ENCODE assay signal across 22 cellular contexts in the genomic region with DNA sequence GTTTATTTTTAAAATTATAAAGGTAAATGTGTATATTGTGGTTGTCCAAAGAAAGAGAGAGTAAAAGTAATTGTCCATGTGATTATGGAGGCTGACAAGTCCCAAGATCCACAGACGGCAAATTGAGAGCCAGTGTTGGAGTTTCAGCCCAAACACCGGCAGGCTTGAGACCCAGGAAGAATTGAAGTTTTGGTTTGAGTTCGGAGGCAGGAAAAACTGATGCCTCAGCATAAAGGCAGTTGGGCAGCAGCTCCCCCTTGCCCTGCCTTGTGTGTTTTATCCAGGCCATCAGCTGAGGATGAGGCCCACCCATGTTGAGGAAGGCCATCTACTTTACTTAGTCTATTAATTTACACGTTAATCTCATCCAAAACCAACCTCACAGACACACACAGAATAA.
"Had no signal": no experiment of that assay in that cellular context is flagged by ENCODE, and none has a peak within 500 bp of the region (broad histone marks: within the 10 kb centered on the region; RNA-seq: fewer than 3 reads in every experiment).

No MANE protein-coding gene starts in this region.

- H3K4me1 Mint-ChIP-seq: mesothelial cell of epicardium; natural killer cell; neural progenitor cell; stimulated activated naive CD8-positive, alpha-beta T cell treated with anti-CD3 and anti-CD28 coated beads, Interleukin-15, amount 100 ng/mL, for 72 hours had no signal

- H3K36me3 ChIP-seq: heart right ventricle, neural progenitor cell, prostate gland, tibial nerve, upper lobe of right lung, vagina had no signal

- H3K27me3 ChIP-seq: heart right ventricle, neural progenitor cell, testis, tibial nerve, vagina had no signal

- FAIRE-seq: colon, frontal cortex, islet of Langerhans had no signal

- H3K27ac ChIP-seq: neural progenitor cell, parathyroid adenoma, prostate gland, testis, tibial nerve, upper lobe of right lung, vagina had no signal

- H3K79me2 ChIP-seq: parathyroid adenoma had no signal

- ATAC-seq: heart right ventricle; left lobe of liver; natural killer cell; sciatic nerve; stimulated activated naive B cell treated with anti-CD40 and anti-IgM and Interleukin-4, amounts not matched to agents 10 μg/mL and 1 μg/mL and 100 μg/mL, for 72 hours; stimulated activated naive CD8-positive, alpha-beta T cell treated with anti-CD3 and anti-CD28 coated beads, Interleukin-15, amount 100 ng/mL, for 72 hours; upper lobe of right lung had no signal

- H3K36me3 Mint-ChIP-seq: mesothelial cell of epicardium; natural killer cell; neural progenitor cell; stimulated activated naive B cell treated with anti-CD40 and anti-IgM and Interleukin-4, amounts not matched to agents 10 μg/mL and 1 μg/mL and 100 μg/mL, for 72 hours had no signal

- H3K9me3 Mint-ChIP-seq: mesothelial cell of epicardium; natural killer cell; stimulated activated naive B cell treated with anti-CD40 and anti-IgM and Interleukin-4, amounts not matched to agents 10 μg/mL and 1 μg/mL and 100 μg/mL, for 72 hours; stimulated activated naive CD8-positive, alpha-beta T cell treated with anti-CD3 and anti-CD28 coated beads, Interleukin-15, amount 100 ng/mL, for 72 hours had no signal

- H2AFZ ChIP-seq: neural progenitor cell, parathyroid adenoma had no signal

- H3K27ac Mint-ChIP-seq: mesothelial cell of epicardium; natural killer cell; neural progenitor cell; stimulated activated naive B cell treated with anti-CD40 and anti-IgM and Interleukin-4, amounts not matched to agents 10 μg/mL and 1 μg/mL and 100 μg/mL, for 72 hours had no signal

- H3K4me3 ChIP-seq: heart right ventricle, neural progenitor cell, prostate gland, testis, tibial nerve, upper lobe of right lung, vagina had no signal

- H3K9ac ChIP-seq: neural progenitor cell, parathyroid adenoma had no signal

- H3K4me3 Mint-ChIP-seq: mesothelial cell of epicardium; natural killer cell; neural progenitor cell; stimulated activated naive B cell treated with anti-CD40 and anti-IgM and Interleukin-4, amounts not matched to agents 10 μg/mL and 1 μg/mL and 100 μg/mL, for 72 hours; stimulated activated naive CD8-positive, alpha-beta T cell treated with anti-CD3 and anti-CD28 coated beads, Interleukin-15, amount 100 ng/mL, for 72 hours had no signal

- H3K9me3 ChIP-seq: heart right ventricle, prostate gland, testis, tibial nerve, upper lobe of right lung, vagina had no signal

- H3K4me1 ChIP-seq: neural progenitor cell, parathyroid adenoma, prostate gland, testis, tibial nerve, upper lobe of right lung had no signal

- DNase-seq: dermis blood vessel endothelial cell; erythroblast; heart right ventricle; hypothalamus; natural killer cell; stimulated activated CD4-positive, alpha-beta T cell treated with anti-CD3 and anti-CD28 coated beads, Interleukin-2, amount 100 ng/mL, for 24 hours; stimulated activated CD4-positive, alpha-beta T cell treated with anti-CD3 and anti-CD28 coated beads, Interleukin-4, amount 100 ng/mL, for 4 hours; stimulated activated naive B cell treated with anti-CD40 and anti-IgM and Interleukin-4, amounts not matched to agents 10 μg/mL and 1 μg/mL and 100 μg/mL, for 72 hours; stimulated activated naive CD8-positive, alpha-beta T cell treated with anti-CD3 and anti-CD28 coated beads, Interleukin-15, amount 100 ng/mL, for 72 hours; testis; upper lobe of right lung had no signal

- H3K4me2 ChIP-seq: neural progenitor cell had no signal
